Comparison of ENCODE assay signal across 8 cellular contexts in the genomic region with DNA sequence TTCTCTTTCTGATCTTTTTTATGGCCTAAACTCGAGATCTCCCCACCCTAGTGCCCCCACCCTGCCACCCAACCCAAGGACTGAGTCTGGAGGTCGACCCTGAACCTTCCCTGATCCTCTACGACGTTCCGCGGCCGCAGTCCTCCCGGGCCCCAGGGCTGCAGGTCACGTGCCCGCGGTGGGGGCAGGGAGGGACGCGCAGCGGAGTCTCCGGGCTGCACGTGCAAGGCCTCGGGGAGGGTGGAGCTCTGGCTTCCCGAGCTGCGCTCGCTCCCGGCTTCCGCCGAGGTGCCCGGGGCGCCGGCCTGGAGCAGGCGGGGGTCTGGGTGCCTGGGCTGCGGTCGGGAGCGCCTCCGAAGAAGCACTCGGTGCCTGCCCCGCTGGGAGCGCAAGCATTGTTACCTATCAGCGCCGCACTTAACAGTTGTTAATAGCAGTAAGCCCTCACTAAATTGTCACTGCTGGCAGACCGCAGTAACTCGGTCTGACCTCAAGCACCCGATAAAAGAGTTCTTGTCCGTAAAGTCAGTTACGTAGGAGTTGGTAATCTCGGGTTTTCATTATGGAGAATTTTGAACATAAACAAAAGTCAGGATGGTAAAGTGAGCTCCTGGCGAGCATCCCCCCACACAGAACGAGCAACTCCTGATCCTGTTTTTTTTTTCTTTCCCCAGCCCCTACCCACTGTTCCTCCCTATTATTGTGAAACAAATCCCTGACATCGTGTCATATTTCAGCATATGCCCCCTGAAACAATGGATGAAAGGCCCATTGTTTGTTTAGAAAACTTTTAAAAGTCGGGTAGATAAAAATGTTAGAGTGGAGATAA.
DNase-seq lines count a peak whose midpoint lies in the region; ATAC-seq and TF ChIP-seq lines count a peak whose summit lies in the region.

No MANE protein-coding gene starts in this region.

- no peaks in the 10 kb centered on the region for H3K9me2 ChIP-seq in SU-DHL-6 (replicated peaks; ENCODE audit: insufficient read depth, low read length)

- H2AFZ ChIP-seq in SU-DHL-6 (ENCODE audit: low read depth, low read length, severe bottlenecking): peak overlapping the region; percentile 76

- ATAC-seq in GM21619 (IDR thresholded peaks at IDR 0.05; ENCODE audit: unreplicated experiment) (peak; percentile 60), omental fat pad (ENCODE audit: low FRiP score) (peak; percentile 90)
- ATAC-seq in activated naive CD8-positive, alpha-beta T cell treated with anti-CD3 and anti-CD28 coated beads, Interleukin-2, amount 10 ng/mL, durations not matched to agents 7 days and 5 days (ENCODE audit: low read depth): peak; percentile 68

- no peaks in the 10 kb centered on the region for H3K79me2 ChIP-seq in SU-DHL-6 (ENCODE audit: insufficient read depth, low read length)

- no peaks in the 10 kb centered on the region for H3K9me3 Mint-ChIP-seq in activated naive CD8-positive, alpha-beta T cell treated with anti-CD3 and anti-CD28 coated beads, Interleukin-2, amount 10 ng/mL, durations not matched to agents 7 days and 5 days

- peaks cover 11% of the 10 kb centered on the region for H3K4me1 Mint-ChIP-seq in activated naive CD8-positive, alpha-beta T cell treated with anti-CD3 and anti-CD28 coated beads, Interleukin-2, amount 10 ng/mL, durations not matched to agents 7 days and 5 days

- H3K27me3 ChIP-seq in SU-DHL-6 (ENCODE audit: low read length): no peaks in the 10 kb centered on the region

- POLR2A ChIA-PET in activated naive CD8-positive, alpha-beta T cell treated with anti-CD3 and anti-CD28 coated beads, Interleukin-2, amount 10 ng/mL, durations not matched to agents 7 days and 5 days (lab: Charles Lee): interaction anchor here (0.6 to 4.5 kb wide), 10 partner anchors 30 to 949 kb away, joined by 3 to 60 read pairs (median 3); a partner anchor contains a TSS

- H3K9me3 ChIP-seq in SU-DHL-6 (ENCODE audit: insufficient read depth, low read length): no peaks in the 10 kb centered on the region

- intact Hi-C loops in head of caudate nucleus (cut with DNase I): no loop called here

- peak overlapping the region; percentile 82 for H3K4me3 Mint-ChIP-seq in activated naive CD8-positive, alpha-beta T cell treated with anti-CD3 and anti-CD28 coated beads, Interleukin-2, amount 10 ng/mL, durations not matched to agents 7 days and 5 days

- H3K27ac Mint-ChIP-seq in activated naive CD8-positive, alpha-beta T cell treated with anti-CD3 and anti-CD28 coated beads, Interleukin-2, amount 10 ng/mL, durations not matched to agents 7 days and 5 days: peak overlapping the region; percentile 79

- DNase-seq in COR-L47 (lab: John Stamatoyannopoulos, UW) (peak; percentile 91), NAMALWA (ENCODE audit: low spot score) (peak; percentile 75), head of caudate nucleus (peak; percentile 39 to 88 (median 78)), omental fat pad (ENCODE audit: low spot score) (peak; percentile 77), superior temporal gyrus (ENCODE audit: extremely low spot score) (peak; percentile 48)
- peak; percentile 87 for DNase-seq in activated naive CD8-positive, alpha-beta T cell treated with anti-CD3 and anti-CD28 coated beads, Interleukin-2, amount 10 ng/mL, durations not matched to agents 7 days and 5 days

- H4K20me1 ChIP-seq in SU-DHL-6 (ENCODE audit: low read depth, low read length): no peaks in the 10 kb centered on the region

- H3F3A ChIP-seq in SU-DHL-6 (ENCODE audit: insufficient read depth): peaks cover 15% of the 10 kb centered on the region

- peak overlapping the region; percentile 63 for H3K27ac ChIP-seq in SU-DHL-6 (ENCODE audit: low read depth, low read length)

- H3K36me3 Mint-ChIP-seq in activated naive CD8-positive, alpha-beta T cell treated with anti-CD3 and anti-CD28 coated beads, Interleukin-2, amount 10 ng/mL, durations not matched to agents 7 days and 5 days: peaks cover 4% of the 10 kb centered on the region

- no peaks in the 10 kb centered on the region for H3K36me3 ChIP-seq in SU-DHL-6 (ENCODE audit: low read length)

- H3K4me3 ChIP-seq in SU-DHL-6 (ENCODE audit: insufficient read depth, low read length, poor library complexity, severe bottlenecking): peak overlapping the region; percentile 59

- no peak for TF ChIP-seq CTCF in SU-DHL-6 (IDR thresholded peaks at IDR 0.05; ENCODE audit: insufficient read depth, low read length, poor library complexity, severe bottlenecking)
- TF ChIP-seq CTCF in omental fat pad (IDR thresholded peaks at IDR 0.05): no peak

- peak overlapping the region; percentile 77 for H3K4me2 ChIP-seq in SU-DHL-6 (ENCODE audit: low read depth, low read length, poor library complexity, severe bottlenecking)

- H3K9ac ChIP-seq in SU-DHL-6 (ENCODE audit: low read length): peak overlapping the region; percentile 73

- peaks cover 15% of the 10 kb centered on the region for H3K27me3 Mint-ChIP-seq in activated naive CD8-positive, alpha-beta T cell treated with anti-CD3 and anti-CD28 coated beads, Interleukin-2, amount 10 ng/mL, durations not matched to agents 7 days and 5 days

Comparison
In these comparisons a context has a peak if more than half of its experiments do, and no peak if none do; other contexts are left out.
1. Peak in every context shown above with its lines: DNase-seq, ATAC-seq, H3K4me3 ChIP-seq and H3K27ac ChIP-seq.